In the genomic region with DNA sequence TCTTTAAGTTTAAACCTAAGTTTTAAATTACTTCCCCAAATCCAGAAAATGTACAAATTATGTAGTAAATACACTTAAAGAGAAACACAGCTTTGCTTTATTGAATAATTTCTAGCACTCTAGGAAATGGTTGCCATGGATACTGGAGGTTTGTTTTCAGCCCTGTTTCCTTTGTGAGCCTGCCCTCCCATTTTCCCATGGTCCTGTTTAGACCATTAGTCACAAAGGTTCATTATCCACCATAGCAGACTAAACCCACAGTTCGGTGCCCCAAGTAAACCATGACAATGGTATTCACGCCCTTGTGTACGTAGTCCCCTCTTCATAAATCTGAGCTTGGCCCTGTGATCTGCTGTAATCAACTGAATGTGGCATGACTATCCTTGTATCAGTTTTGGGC, we compare ENCODE assay signal across 1 cellular context.
TF ChIP-seq lines count a peak whose summit lies in the region.

No MANE protein-coding gene starts in this region.

TF ChIP-seq in GM23338, 12 proteins besides CTCF, POLR2A, EP300 and RAD21 (continued from another document):
- TF ChIP-seq ZNF114 (CRISPR knock-in tag; IDR thresholded peaks at IDR 0.05): no peak
- TF ChIP-seq EZH2 (IDR thresholded peaks at IDR 0.05; ENCODE audit: low read depth, unreplicated experiment): no peak
- TF ChIP-seq, protein P1, sequence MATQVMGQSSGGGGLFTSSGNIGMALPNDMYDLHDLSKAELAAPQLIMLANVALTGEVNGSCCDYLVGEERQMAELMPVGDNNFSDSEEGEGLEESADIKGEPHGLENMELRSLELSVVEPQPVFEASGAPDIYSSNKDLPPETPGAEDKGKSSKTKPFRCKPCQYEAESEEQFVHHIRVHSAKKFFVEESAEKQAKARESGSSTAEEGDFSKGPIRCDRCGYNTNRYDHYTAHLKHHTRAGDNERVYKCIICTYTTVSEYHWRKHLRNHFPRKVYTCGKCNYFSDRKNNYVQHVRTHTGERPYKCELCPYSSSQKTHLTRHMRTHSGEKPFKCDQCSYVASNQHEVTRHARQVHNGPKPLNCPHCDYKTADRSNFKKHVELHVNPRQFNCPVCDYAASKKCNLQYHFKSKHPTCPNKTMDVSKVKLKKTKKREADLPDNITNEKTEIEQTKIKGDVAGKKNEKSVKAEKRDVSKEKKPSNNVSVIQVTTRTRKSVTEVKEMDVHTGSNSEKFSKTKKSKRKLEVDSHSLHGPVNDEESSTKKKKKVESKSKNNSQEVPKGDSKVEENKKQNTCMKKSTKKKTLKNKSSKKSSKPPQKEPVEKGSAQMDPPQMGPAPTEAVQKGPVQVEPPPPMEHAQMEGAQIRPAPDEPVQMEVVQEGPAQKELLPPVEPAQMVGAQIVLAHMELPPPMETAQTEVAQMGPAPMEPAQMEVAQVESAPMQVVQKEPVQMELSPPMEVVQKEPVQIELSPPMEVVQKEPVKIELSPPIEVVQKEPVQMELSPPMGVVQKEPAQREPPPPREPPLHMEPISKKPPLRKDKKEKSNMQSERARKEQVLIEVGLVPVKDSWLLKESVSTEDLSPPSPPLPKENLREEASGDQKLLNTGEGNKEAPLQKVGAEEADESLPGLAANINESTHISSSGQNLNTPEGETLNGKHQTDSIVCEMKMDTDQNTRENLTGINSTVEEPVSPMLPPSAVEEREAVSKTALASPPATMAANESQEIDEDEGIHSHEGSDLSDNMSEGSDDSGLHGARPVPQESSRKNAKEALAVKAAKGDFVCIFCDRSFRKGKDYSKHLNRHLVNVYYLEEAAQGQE (IDR thresholded peaks at IDR 0.05; ENCODE audit: unreplicated experiment): no peak
- TF ChIP-seq CREB1 (CRISPR knock-in tag; IDR thresholded peaks at IDR 0.05; ENCODE audit: low read depth): no peak
- TF ChIP-seq, protein P2, sequence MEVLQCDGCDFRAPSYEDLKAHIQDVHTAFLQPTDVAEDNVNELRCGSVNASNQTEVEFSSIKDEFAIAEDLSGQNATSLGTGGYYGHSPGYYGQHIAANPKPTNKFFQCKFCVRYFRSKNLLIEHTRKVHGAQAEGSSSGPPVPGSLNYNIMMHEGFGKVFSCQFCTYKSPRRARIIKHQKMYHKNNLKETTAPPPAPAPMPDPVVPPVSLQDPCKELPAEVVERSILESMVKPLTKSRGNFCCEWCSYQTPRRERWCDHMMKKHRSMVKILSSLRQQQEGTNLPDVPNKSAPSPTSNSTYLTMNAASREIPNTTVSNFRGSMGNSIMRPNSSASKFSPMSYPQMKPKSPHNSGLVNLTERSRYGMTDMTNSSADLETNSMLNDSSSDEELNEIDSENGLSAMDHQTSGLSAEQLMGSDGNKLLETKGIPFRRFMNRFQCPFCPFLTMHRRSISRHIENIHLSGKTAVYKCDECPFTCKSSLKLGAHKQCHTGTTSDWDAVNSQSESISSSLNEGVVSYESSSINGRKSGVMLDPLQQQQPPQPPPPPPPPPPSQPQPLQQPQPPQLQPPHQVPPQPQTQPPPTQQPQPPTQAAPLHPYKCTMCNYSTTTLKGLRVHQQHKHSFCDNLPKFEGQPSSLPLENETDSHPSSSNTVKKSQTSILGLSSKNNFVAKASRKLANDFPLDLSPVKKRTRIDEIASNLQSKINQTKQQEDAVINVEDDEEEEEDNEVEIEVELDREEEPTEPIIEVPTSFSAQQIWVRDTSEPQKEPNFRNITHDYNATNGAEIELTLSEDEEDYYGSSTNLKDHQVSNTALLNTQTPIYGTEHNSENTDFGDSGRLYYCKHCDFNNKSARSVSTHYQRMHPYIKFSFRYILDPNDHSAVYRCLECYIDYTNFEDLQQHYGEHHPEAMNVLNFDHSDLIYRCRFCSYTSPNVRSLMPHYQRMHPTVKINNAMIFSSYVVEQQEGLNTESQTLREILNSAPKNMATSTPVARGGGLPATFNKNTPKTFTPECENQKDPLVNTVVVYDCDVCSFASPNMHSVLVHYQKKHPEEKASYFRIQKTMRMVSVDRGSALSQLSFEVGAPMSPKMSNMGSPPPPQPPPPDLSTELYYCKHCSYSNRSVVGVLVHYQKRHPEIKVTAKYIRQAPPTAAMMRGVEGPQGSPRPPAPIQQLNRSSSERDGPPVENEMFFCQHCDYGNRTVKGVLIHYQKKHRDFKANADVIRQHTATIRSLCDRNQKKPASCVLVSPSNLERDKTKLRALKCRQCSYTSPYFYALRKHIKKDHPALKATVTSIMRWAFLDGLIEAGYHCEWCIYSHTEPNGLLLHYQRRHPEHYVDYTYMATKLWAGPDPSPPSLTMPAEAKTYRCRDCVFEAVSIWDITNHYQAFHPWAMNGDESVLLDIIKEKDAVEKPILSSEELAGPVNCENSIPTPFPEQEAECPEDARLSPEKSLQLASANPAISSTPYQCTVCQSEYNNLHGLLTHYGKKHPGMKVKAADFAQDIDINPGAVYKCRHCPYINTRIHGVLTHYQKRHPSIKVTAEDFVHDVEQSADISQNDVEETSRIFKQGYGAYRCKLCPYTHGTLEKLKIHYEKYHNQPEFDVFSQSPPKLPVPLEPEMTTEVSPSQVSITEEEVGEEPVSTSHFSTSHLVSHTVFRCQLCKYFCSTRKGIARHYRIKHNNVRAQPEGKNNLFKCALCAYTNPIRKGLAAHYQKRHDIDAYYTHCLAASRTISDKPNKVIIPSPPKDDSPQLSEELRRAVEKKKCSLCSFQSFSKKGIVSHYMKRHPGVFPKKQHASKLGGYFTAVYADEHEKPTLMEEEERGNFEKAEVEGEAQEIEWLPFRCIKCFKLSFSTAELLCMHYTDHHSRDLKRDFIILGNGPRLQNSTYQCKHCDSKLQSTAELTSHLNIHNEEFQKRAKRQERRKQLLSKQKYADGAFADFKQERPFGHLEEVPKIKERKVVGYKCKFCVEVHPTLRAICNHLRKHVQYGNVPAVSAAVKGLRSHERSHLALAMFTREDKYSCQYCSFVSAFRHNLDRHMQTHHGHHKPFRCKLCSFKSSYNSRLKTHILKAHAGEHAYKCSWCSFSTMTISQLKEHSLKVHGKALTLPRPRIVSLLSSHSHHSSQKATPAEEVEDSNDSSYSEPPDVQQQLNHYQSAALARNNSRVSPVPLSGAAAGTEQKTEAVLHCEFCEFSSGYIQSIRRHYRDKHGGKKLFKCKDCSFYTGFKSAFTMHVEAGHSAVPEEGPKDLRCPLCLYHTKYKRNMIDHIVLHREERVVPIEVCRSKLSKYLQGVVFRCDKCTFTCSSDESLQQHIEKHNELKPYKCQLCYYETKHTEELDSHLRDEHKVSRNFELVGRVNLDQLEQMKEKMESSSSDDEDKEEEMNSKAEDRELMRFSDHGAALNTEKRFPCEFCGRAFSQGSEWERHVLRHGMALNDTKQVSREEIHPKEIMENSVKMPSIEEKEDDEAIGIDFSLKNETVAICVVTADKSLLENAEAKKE (CRISPR knock-in tag; IDR thresholded peaks at IDR 0.05): no peak
- TF ChIP-seq JUNB (IDR thresholded peaks at IDR 0.05; ENCODE audit: unreplicated experiment): no peak
TF ChIP-seq in GM23338: peak in this region for 0.
